ENCODE assay signal across 1 cellular context in the genomic region with DNA sequence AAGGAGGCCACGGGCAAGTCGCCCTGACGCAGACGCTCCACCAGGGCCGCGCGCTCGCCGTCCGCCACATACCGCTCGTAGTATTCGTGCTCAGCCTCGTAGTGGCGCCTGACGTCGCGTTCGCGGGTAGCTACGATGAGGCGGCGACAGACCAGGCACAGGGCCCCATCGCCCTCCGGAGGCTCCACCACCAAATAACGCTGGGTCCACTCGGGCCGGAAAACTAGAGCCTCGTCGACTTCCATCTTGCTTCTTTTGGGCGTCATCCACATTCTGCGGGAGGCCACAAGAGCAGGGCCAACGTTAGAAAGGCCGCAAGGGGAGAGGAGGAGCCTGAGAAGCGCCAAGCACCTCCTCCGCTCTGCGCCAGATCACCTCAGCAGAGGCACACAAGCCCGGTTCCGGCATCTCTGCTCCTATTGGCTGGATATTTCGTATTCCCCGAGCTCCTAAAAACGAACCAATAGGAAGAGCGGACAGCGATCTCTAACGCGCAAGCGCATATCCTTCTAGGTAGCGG.
TF ChIP-seq lines count a peak whose summit lies in the region.

Gene EPM2AIP1, minus strand, starts transcription at position 326 of the 520 bp plus-strand sequence. Its CDS starts 54 bp downstream, at position 272.

TF ChIP-seq in HepG2, 621 proteins besides CTCF, POLR2A, EP300 and RAD21 (continued from another document and continues in another):
- 0 out of 2 replicates have a peak, but pooled peaks have one; percentile 62 for TF ChIP-seq MED13 (CRISPR knock-in tag; IDR thresholded peaks at IDR 0.05)
- no peak for TF ChIP-seq GTF3A (CRISPR knock-in tag; conservative IDR thresholded peaks at IDR 0.05)
- no peak; the same call in 1 of the 2 replicates for TF ChIP-seq E2F1 (CRISPR knock-in tag; IDR thresholded peaks at IDR 0.05)
- TF ChIP-seq NBN (conservative IDR thresholded peaks at IDR 0.05), result no peak
- TF ChIP-seq MTERF4 (CRISPR knock-in tag; IDR thresholded peaks at IDR 0.05), result peak; percentile 75
- no peak for TF ChIP-seq PAWR (CRISPR knock-in tag; IDR thresholded peaks at IDR 0.05; ENCODE audit: borderline replicate concordance)
- 0 out of 2 replicates have a peak, but pooled peaks have one; percentile 19 for TF ChIP-seq SNAPC2 (CRISPR knock-in tag; IDR thresholded peaks at IDR 0.05)
- TF ChIP-seq AHR (CRISPR knock-in tag; IDR thresholded peaks at IDR 0.05), result no peak; the same call in 1 of the 2 replicates
- TF ChIP-seq SNRNP70 (IDR thresholded peaks at IDR 0.05; ENCODE audit: low read depth, low read length), result no peak
- TF ChIP-seq ZNF431 (CRISPR knock-in tag; IDR thresholded peaks at IDR 0.05; ENCODE audit: borderline replicate concordance, low read depth), result peak; percentile 86; the same call in 1 of the 2 replicates
- peak; percentile 30; the same call in 1 of the 2 replicates for TF ChIP-seq ZNF343 (CRISPR knock-in tag; IDR thresholded peaks at IDR 0.05)
- TF ChIP-seq ATF1 (CRISPR knock-in tag; IDR thresholded peaks at IDR 0.05), result no peak
- TF ChIP-seq GATAD1 (CRISPR knock-in tag; IDR thresholded peaks at IDR 0.05), result no peak; the same call in 1 of the 2 replicates
- TF ChIP-seq NFE2L2 (IDR thresholded peaks at IDR 0.05; ENCODE audit: low read length), result no peak
- no peak for TF ChIP-seq PAX8 (CRISPR knock-in tag; IDR thresholded peaks at IDR 0.05; ENCODE audit: borderline replicate concordance)
- TF ChIP-seq ADNP (CRISPR knock-in tag; IDR thresholded peaks at IDR 0.05), result no peak
- 0 out of 2 replicates have a peak, but pooled peaks have one; percentile 28 for TF ChIP-seq ATAD3A (CRISPR knock-in tag; IDR thresholded peaks at IDR 0.05)
- peak; percentile 71 for TF ChIP-seq SALL2 (CRISPR knock-in tag; IDR thresholded peaks at IDR 0.05)
- TF ChIP-seq, protein P1, sequence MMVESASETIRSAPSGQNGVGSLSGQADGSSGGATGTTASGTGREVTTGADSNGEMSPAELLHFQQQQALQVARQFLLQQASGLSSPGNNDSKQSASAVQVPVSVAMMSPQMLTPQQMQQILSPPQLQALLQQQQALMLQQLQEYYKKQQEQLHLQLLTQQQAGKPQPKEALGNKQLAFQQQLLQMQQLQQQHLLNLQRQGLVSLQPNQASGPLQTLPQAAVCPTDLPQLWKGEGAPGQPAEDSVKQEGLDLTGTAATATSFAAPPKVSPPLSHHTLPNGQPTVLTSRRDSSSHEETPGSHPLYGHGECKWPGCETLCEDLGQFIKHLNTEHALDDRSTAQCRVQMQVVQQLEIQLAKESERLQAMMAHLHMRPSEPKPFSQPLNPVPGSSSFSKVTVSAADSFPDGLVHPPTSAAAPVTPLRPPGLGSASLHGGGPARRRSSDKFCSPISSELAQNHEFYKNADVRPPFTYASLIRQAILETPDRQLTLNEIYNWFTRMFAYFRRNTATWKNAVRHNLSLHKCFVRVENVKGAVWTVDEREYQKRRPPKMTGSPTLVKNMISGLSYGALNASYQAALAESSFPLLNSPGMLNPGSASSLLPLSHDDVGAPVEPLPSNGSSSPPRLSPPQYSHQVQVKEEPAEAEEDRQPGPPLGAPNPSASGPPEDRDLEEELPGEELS (CRISPR knock-in tag; IDR thresholded peaks at IDR 0.05), result peak; percentile 46
- TF ChIP-seq PHF8 (CRISPR knock-in tag; IDR thresholded peaks at IDR 0.05), result peak; percentile 97
- TF ChIP-seq, protein P2, sequence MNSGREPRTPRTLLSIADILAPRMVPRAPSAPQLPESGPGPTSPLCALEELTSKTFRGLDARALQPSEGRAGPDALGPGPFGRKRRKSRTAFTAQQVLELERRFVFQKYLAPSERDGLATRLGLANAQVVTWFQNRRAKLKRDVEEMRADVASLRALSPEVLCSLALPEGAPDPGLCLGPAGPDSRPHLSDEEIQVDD (CRISPR knock-in tag; IDR thresholded peaks at IDR 0.05; ENCODE audit: borderline replicate concordance), result no peak
- TF ChIP-seq ZNF260 (CRISPR knock-in tag; IDR thresholded peaks at IDR 0.05; ENCODE audit: borderline replicate concordance, low read depth), result no peak
- TF ChIP-seq ZSCAN29 (CRISPR knock-in tag; conservative IDR thresholded peaks at IDR 0.05), result no peak
- TF ChIP-seq SIX1 (CRISPR knock-in tag; IDR thresholded peaks at IDR 0.05; ENCODE audit: borderline replicate concordance), result no peak
- TF ChIP-seq HOXA7 (CRISPR knock-in tag; IDR thresholded peaks at IDR 0.05), result no peak
- no peak for TF ChIP-seq SKI (IDR thresholded peaks at IDR 0.05; ENCODE audit: partially characterized antibody)
- no peak for TF ChIP-seq PHF20 (CRISPR knock-in tag; IDR thresholded peaks at IDR 0.05)
- no peak for TF ChIP-seq TRAFD1 (CRISPR knock-in tag; IDR thresholded peaks at IDR 0.05; ENCODE audit: borderline replicate concordance)
- TF ChIP-seq ZSCAN20 (CRISPR knock-in tag; IDR thresholded peaks at IDR 0.05; ENCODE audit: borderline replicate concordance), result no peak
- TF ChIP-seq ZNF33A (CRISPR knock-in tag; IDR thresholded peaks at IDR 0.05; ENCODE audit: borderline replicate concordance), result no peak
- peak; percentile 64 for TF ChIP-seq SSRP1 (CRISPR knock-in tag; IDR thresholded peaks at IDR 0.05)
- peak; percentile 78 for TF ChIP-seq BRCA1 (CRISPR knock-in tag; IDR thresholded peaks at IDR 0.05)
- no peak for TF ChIP-seq RNF219 (CRISPR knock-in tag; IDR thresholded peaks at IDR 0.05)
- TF ChIP-seq BATF2 (CRISPR knock-in tag; IDR thresholded peaks at IDR 0.05), result 0 out of 2 replicates have a peak, but pooled peaks have one; percentile 78
- peak; percentile 48; the same call in 1 of the 2 replicates for TF ChIP-seq BCL6 (CRISPR knock-in tag; IDR thresholded peaks at IDR 0.05)
- TF ChIP-seq ZNF768 (CRISPR knock-in tag; IDR thresholded peaks at IDR 0.05), result peak; percentile 70; the same call in 1 of the 2 replicates
- TF ChIP-seq, protein P3, sequence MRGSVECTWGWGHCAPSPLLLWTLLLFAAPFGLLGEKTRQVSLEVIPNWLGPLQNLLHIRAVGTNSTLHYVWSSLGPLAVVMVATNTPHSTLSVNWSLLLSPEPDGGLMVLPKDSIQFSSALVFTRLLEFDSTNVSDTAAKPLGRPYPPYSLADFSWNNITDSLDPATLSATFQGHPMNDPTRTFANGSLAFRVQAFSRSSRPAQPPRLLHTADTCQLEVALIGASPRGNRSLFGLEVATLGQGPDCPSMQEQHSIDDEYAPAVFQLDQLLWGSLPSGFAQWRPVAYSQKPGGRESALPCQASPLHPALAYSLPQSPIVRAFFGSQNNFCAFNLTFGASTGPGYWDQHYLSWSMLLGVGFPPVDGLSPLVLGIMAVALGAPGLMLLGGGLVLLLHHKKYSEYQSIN (CRISPR knock-in tag; IDR thresholded peaks at IDR 0.05; ENCODE audit: borderline replicate concordance), result no peak
- no peak for TF ChIP-seq MTA3 (CRISPR knock-in tag; IDR thresholded peaks at IDR 0.05)
- TF ChIP-seq MXI1 (IDR thresholded peaks at IDR 0.05; ENCODE audit: borderline replicate concordance, low read depth, low read length), result no peak; the same call in 2 of the 3 replicates
- TF ChIP-seq ZNF234 (CRISPR knock-in tag; conservative IDR thresholded peaks at IDR 0.05), result no peak
- 0 out of 2 replicates have a peak, but pooled peaks have one; percentile 38 for TF ChIP-seq TEAD2 (CRISPR knock-in tag; IDR thresholded peaks at IDR 0.05)
- no peak for TF ChIP-seq ZNF713 (CRISPR knock-in tag; IDR thresholded peaks at IDR 0.05)
- TF ChIP-seq ZNF616 (CRISPR knock-in tag; IDR thresholded peaks at IDR 0.05; ENCODE audit: low read depth), result peak; percentile 83
- no peak for TF ChIP-seq U2AF1 (optimal IDR thresholded peaks at IDR 0.05; ENCODE audit: low read depth, low read length)
- TF ChIP-seq SP4 (CRISPR knock-in tag; IDR thresholded peaks at IDR 0.05), result no peak
- TF ChIP-seq ZNF879 (CRISPR knock-in tag; IDR thresholded peaks at IDR 0.05), result no peak
- no peak for TF ChIP-seq SRSF9 (IDR thresholded peaks at IDR 0.05; ENCODE audit: borderline replicate concordance, insufficient read depth, low read depth, low read length, poor library complexity, severe bottlenecking)
- no peak for TF ChIP-seq ZNF282 (IDR thresholded peaks at IDR 0.05; ENCODE audit: partially characterized antibody)
- no peak for TF ChIP-seq ZNF24 (IDR thresholded peaks at IDR 0.05)
- TF ChIP-seq, protein P4, sequence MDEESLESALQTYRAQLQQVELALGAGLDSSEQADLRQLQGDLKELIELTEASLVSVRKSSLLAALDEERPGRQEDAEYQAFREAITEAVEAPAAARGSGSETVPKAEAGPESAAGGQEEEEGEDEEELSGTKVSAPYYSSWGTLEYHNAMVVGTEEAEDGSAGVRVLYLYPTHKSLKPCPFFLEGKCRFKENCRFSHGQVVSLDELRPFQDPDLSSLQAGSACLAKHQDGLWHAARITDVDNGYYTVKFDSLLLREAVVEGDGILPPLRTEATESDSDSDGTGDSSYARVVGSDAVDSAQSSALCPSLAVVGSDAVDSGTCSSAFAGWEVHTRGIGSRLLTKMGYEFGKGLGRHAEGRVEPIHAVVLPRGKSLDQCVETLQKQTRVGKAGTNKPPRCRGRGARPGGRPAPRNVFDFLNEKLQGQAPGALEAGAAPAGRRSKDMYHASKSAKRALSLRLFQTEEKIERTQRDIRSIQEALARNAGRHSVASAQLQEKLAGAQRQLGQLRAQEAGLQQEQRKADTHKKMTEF (CRISPR knock-in tag; IDR thresholded peaks at IDR 0.05), result peak; percentile 43; the same call in 1 of the 2 replicates
- no peak; the same call in 1 of the 2 replicates for TF ChIP-seq MIXL1 (CRISPR knock-in tag; IDR thresholded peaks at IDR 0.05)
- TF ChIP-seq ZNF576 (CRISPR knock-in tag; IDR thresholded peaks at IDR 0.05), result no peak
- TF ChIP-seq RBM39 (IDR thresholded peaks at IDR 0.05; ENCODE audit: low read depth, low read length, poor library complexity, severe bottlenecking), result no peak
- no peak; the same call in 1 of the 2 replicates for TF ChIP-seq ARNTL (CRISPR knock-in tag; IDR thresholded peaks at IDR 0.05)
- no peak for TF ChIP-seq CEBPB (IDR thresholded peaks at IDR 0.05; ENCODE audit: borderline replicate concordance, low read depth, low read length)
- no peak for TF ChIP-seq HNF4G (IDR thresholded peaks at IDR 0.05; ENCODE audit: borderline replicate concordance, low read depth, low read length)
- no peak for TF ChIP-seq HNF4G (CRISPR knock-in tag; IDR thresholded peaks at IDR 0.05; ENCODE audit: borderline replicate concordance, low read depth)
- TF ChIP-seq POLR2AphosphoS2 (IDR thresholded peaks at IDR 0.05; ENCODE audit: low read depth, low read length), result peak; percentile 79; the same call in 1 of the 2 replicates
- 0 out of 2 replicates have a peak, but pooled peaks have one; percentile 41 for TF ChIP-seq ZNF414 (CRISPR knock-in tag; IDR thresholded peaks at IDR 0.05)
- no peak for TF ChIP-seq ZBTB21 (CRISPR knock-in tag; IDR thresholded peaks at IDR 0.05)
